1 cellular context compared by ENCODE assay signal in the genomic region with DNA sequence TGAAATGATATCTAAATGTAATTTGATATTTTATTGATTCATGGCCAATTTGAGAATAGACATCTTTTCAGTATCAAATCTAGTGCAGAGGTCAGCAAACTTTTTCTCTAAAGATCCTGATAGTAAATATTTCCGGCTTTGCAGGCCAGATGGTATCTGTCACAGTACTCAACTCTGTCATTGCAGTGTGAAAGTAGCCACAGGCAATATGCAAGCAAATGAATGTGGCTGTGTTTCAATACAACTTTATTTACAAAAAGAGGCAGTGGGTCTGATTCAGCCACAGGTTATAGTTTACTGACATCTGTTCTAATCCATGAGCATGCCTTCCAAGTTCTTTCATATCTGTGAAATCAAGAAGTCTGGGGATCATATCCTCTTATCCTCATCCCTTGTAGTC.
TF ChIP-seq lines count a peak whose summit lies in the region.

No MANE protein-coding gene starts in this region.

TF ChIP-seq in GM12878, 131 proteins besides CTCF, POLR2A, EP300 and RAD21 (continued from another document):
- TF ChIP-seq, protein P1, sequence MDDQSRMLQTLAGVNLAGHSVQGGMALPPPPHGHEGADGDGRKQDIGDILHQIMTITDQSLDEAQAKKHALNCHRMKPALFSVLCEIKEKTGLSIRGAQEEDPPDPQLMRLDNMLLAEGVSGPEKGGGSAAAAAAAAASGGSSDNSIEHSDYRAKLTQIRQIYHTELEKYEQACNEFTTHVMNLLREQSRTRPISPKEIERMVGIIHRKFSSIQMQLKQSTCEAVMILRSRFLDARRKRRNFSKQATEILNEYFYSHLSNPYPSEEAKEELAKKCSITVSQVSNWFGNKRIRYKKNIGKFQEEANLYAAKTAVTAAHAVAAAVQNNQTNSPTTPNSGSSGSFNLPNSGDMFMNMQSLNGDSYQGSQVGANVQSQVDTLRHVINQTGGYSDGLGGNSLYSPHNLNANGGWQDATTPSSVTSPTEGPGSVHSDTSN (IDR thresholded peaks at IDR 0.05; ENCODE audit: insufficient replicate concordance, low read depth, low read length) = peak; percentile 38
- no peak for TF ChIP-seq SIX5 (IDR thresholded peaks at IDR 0.05; ENCODE audit: low read depth, low read length, severe bottlenecking)
- TF ChIP-seq TCF7 (IDR thresholded peaks at IDR 0.05; ENCODE audit: borderline replicate concordance) = no peak
- no peak for TF ChIP-seq SMC3 (IDR thresholded peaks at IDR 0.05; ENCODE audit: borderline replicate concordance, low read length)
- no peak for TF ChIP-seq MTA2 (IDR thresholded peaks at IDR 0.05; ENCODE audit: low read depth)
- TF ChIP-seq ZNF217 (IDR thresholded peaks at IDR 0.05) = no peak
- TF ChIP-seq ZBED1 (IDR thresholded peaks at IDR 0.05; ENCODE audit: borderline replicate concordance) = no peak
- TF ChIP-seq RFX5 (IDR thresholded peaks at IDR 0.05; ENCODE audit: low read depth, low read length) = no peak
- no peak for TF ChIP-seq CREM (IDR thresholded peaks at IDR 0.05; ENCODE audit: low read depth)
- TF ChIP-seq, protein P2, sequence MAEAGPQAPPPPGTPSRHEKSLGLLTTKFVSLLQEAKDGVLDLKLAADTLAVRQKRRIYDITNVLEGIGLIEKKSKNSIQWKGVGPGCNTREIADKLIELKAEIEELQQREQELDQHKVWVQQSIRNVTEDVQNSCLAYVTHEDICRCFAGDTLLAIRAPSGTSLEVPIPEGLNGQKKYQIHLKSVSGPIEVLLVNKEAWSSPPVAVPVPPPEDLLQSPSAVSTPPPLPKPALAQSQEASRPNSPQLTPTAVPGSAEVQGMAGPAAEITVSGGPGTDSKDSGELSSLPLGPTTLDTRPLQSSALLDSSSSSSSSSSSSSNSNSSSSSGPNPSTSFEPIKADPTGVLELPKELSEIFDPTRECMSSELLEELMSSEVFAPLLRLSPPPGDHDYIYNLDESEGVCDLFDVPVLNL (IDR thresholded peaks at IDR 0.05; ENCODE audit: low read depth, low read length) = no peak
- no peak for TF ChIP-seq RBBP5 (conservative IDR thresholded peaks at IDR 0.05)
- no peak for TF ChIP-seq NRF1 (conservative IDR thresholded peaks at IDR 0.05; ENCODE audit: low read depth, low read length)
- TF ChIP-seq HCFC1 (IDR thresholded peaks at IDR 0.05; ENCODE audit: low read length) = no peak
- TF ChIP-seq, protein P3, sequence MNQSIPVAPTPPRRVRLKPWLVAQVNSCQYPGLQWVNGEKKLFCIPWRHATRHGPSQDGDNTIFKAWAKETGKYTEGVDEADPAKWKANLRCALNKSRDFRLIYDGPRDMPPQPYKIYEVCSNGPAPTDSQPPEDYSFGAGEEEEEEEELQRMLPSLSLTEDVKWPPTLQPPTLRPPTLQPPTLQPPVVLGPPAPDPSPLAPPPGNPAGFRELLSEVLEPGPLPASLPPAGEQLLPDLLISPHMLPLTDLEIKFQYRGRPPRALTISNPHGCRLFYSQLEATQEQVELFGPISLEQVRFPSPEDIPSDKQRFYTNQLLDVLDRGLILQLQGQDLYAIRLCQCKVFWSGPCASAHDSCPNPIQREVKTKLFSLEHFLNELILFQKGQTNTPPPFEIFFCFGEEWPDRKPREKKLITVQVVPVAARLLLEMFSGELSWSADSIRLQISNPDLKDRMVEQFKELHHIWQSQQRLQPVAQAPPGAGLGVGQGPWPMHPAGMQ (IDR thresholded peaks at IDR 0.05; ENCODE audit: borderline replicate concordance) = no peak
- TF ChIP-seq, protein P4, sequence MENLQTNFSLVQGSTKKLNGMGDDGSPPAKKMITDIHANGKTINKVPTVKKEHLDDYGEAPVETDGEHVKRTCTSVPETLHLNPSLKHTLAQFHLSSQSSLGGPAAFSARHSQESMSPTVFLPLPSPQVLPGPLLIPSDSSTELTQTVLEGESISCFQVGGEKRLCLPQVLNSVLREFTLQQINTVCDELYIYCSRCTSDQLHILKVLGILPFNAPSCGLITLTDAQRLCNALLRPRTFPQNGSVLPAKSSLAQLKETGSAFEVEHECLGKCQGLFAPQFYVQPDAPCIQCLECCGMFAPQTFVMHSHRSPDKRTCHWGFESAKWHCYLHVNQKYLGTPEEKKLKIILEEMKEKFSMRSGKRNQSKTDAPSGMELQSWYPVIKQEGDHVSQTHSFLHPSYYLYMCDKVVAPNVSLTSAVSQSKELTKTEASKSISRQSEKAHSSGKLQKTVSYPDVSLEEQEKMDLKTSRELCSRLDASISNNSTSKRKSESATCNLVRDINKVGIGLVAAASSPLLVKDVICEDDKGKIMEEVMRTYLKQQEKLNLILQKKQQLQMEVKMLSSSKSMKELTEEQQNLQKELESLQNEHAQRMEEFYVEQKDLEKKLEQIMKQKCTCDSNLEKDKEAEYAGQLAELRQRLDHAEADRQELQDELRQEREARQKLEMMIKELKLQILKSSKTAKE (IDR thresholded peaks at IDR 0.05; ENCODE audit: low read depth, poor library complexity, severe bottlenecking) = no peak
- no peak for TF ChIP-seq CHD1 (IDR thresholded peaks at IDR 0.05; ENCODE audit: low read depth, low read length)
- no peak for TF ChIP-seq MXI1 (IDR thresholded peaks at IDR 0.05; ENCODE audit: low read depth, low read length)
- TF ChIP-seq NBN (IDR thresholded peaks at IDR 0.05) = no peak
- TF ChIP-seq, protein P5, sequence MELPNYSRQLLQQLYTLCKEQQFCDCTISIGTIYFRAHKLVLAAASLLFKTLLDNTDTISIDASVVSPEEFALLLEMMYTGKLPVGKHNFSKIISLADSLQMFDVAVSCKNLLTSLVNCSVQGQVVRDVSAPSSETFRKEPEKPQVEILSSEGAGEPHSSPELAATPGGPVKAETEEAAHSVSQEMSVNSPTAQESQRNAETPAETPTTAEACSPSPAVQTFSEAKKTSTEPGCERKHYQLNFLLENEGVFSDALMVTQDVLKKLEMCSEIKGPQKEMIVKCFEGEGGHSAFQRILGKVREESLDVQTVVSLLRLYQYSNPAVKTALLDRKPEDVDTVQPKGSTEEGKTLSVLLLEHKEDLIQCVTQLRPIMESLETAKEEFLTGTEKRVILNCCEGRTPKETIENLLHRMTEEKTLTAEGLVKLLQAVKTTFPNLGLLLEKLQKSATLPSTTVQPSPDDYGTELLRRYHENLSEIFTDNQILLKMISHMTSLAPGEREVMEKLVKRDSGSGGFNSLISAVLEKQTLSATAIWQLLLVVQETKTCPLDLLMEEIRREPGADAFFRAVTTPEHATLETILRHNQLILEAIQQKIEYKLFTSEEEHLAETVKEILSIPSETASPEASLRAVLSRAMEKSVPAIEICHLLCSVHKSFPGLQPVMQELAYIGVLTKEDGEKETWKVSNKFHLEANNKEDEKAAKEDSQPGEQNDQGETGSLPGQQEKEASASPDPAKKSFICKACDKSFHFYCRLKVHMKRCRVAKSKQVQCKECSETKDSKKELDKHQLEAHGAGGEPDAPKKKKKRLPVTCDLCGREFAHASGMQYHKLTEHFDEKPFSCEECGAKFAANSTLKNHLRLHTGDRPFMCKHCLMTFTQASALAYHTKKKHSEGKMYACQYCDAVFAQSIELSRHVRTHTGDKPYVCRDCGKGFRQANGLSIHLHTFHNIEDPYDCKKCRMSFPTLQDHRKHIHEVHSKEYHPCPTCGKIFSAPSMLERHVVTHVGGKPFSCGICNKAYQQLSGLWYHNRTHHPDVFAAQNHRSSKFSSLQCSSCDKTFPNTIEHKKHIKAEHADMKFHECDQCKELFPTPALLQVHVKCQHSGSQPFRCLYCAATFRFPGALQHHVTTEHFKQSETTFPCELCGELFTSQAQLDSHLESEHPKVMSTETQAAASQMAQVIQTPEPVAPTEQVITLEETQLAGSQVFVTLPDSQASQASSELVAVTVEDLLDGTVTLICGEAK (IDR thresholded peaks at IDR 0.05; ENCODE audit: borderline replicate concordance) = peak; percentile 70
- TF ChIP-seq YY1 (IDR thresholded peaks at IDR 0.05; ENCODE audit: low read depth, low read length) = no peak
TF ChIP-seq in GM12878: peak in this region for 4.
